ENCODE assay signal across 9 cellular contexts in genomic region chr6:21915707-21916399, GRCh38.
A peak's percentile ranks its signal among the peaks of the same experiment; 100 is the strongest.
DNase-seq lines count a peak whose midpoint lies in the region; ATAC-seq and TF ChIP-seq lines count a peak whose summit lies in the region.
"Had no signal": no experiment of that assay in that cellular context is flagged by ENCODE, and none has a peak within 500 bp of the region (broad histone marks: within the 10 kb centered on the region; RNA-seq: fewer than 3 reads in every experiment).

No MANE protein-coding gene starts in this region.

- H3K9me3 ChIP-seq in GM23248 (ENCODE audit: low read depth) (no peaks in the 10 kb centered on the region), lung (ENCODE audit: control insufficient read depth in 2 of 2, insufficient read depth in 1 of 2, low read length in 1 of 2) (no peaks in the 10 kb centered on the region)

- peaks cover 13% of the 10 kb centered on the region for H3K4me1 Mint-ChIP-seq in activated CD8-positive, alpha-beta T cell treated with anti-CD3 and anti-CD28 coated beads for 36 hours (ENCODE audit: low read depth)

- H3F3A ChIP-seq in GM23248 (ENCODE audit: insufficient read depth): peaks cover 24% of the 10 kb centered on the region

- no peak overlapping the region for H3K27ac Mint-ChIP-seq in activated CD8-positive, alpha-beta T cell treated with anti-CD3 and anti-CD28 coated beads for 36 hours

- H3K36me3 ChIP-seq in GM23248 (ENCODE audit: low read depth): no peaks in the 10 kb centered on the region
- H3K36me3 ChIP-seq in lung (ENCODE audit: control insufficient read depth in 2 of 2, insufficient read depth in 2 of 2, low read length in 2 of 2): no peaks in the 10 kb centered on the region

- DNase-seq in AG08396 (ENCODE audit: low spot score): peak; percentile 14
- DNase-seq in GM23248: peak; percentile 57
- DNase-seq in activated CD8-positive, alpha-beta T cell treated with anti-CD3 and anti-CD28 coated beads for 36 hours: no peak
- DNase-seq in lung (ENCODE audit: low spot score): no peak
- DNase-seq in NCI-H2081 (lab: John Stamatoyannopoulos, UW): no peak
- DNase-seq in central memory CD4-positive, alpha-beta T cell: no peak
- DNase-seq in NCI-H2171 treated with DMSO at 0.1 percent for 48 hours (lab: John Stamatoyannopoulos, UW): no peak
- DNase-seq: T-helper 9 cell had no signal

- peak overlapping the region; percentile 84 for H3K4me2 ChIP-seq in GM23248 (ENCODE audit: unreplicated experiment)

- H3K4me3 ChIP-seq in GM23248: peak overlapping the region; percentile 56
- no peak overlapping the region for H3K4me3 ChIP-seq in lung

- H3K79me2 ChIP-seq in GM23248 (ENCODE audit: insufficient read depth): no peaks in the 10 kb centered on the region

- H2AFZ ChIP-seq in GM23248: peak overlapping the region; percentile 42

- H3K27me3 ChIP-seq in GM23248 (replicated peaks; ENCODE audit: insufficient read depth) (no peaks in the 10 kb centered on the region), lung (ENCODE audit: control insufficient read depth, insufficient read depth) (no peaks in the 10 kb centered on the region)

- H4K20me1 ChIP-seq in GM23248 (ENCODE audit: insufficient read depth): no peaks in the 10 kb centered on the region

- H3K4me1 ChIP-seq in GM23248 (ENCODE audit: insufficient read depth) (peaks cover 17% of the 10 kb centered on the region), lung (ENCODE audit: control insufficient read depth in 2 of 2, insufficient read depth in 2 of 2, low read length in 2 of 2) (peaks cover 0 to 6% of the 10 kb centered on the region in 2 donors)

- intact Hi-C loops in activated CD8-positive, alpha-beta T cell treated with anti-CD3 and anti-CD28 coated beads for 36 hours (cut with micrococcal nuclease): no loop called here

- no peaks in the 10 kb centered on the region; the same call in 1 of the 2 replicates for H3K9me2 ChIP-seq in GM23248 (ENCODE audit: insufficient read depth)

- 0 to 3% methylated on average over 2 of the region's 2 CpGs for WGBS in GM23248 (ENCODE audit: low coverage in 1 of 2, low lambda C conversion rate in 2 of 2, missing lambda C conversion rate in 2 of 2), 2 experiments
- 65 to 87% methylated on average over 2 of the region's 2 CpGs for WGBS in lung, 2 donors

- CTCF ChIA-PET in activated CD8-positive, alpha-beta T cell treated with anti-CD3 and anti-CD28 coated beads for 36 hours (lab: Charles Lee): interaction anchor here (0.5 kb wide), 1 partner anchor 183 kb away, joined by 3 read pairs; no protein-coding TSS in a partner anchor

- ATAC-seq in activated CD8-positive, alpha-beta T cell treated with anti-CD3 and anti-CD28 coated beads for 36 hours: peak; percentile 47
- ATAC-seq in lung (ENCODE audit: insufficient read depth, low FRiP score): peak; percentile 54
- ATAC-seq in GM21381 (IDR thresholded peaks at IDR 0.05; ENCODE audit: unreplicated experiment): no peak

- POLR2A ChIA-PET in activated CD8-positive, alpha-beta T cell treated with anti-CD3 and anti-CD28 coated beads for 36 hours (lab: Charles Lee): no interaction called here

- TF ChIP-seq CTCF in activated CD8-positive, alpha-beta T cell treated with anti-CD3 and anti-CD28 coated beads for 36 hours (IDR thresholded peaks at IDR 0.05): no peak
- no peak for TF ChIP-seq CTCF in lung (IDR thresholded peaks at IDR 0.05; ENCODE audit: control extremely low read depth, extremely low read depth)

- no peaks in the 10 kb centered on the region for H3K36me3 Mint-ChIP-seq in activated CD8-positive, alpha-beta T cell treated with anti-CD3 and anti-CD28 coated beads for 36 hours (ENCODE audit: low read depth)

- in situ Hi-C loops in GM23248 (cut with MboI): no loop called here

- H3K27me3 Mint-ChIP-seq in activated CD8-positive, alpha-beta T cell treated with anti-CD3 and anti-CD28 coated beads for 36 hours: no peaks in the 10 kb centered on the region

- H3K4me3 Mint-ChIP-seq in activated CD8-positive, alpha-beta T cell treated with anti-CD3 and anti-CD28 coated beads for 36 hours: no peak overlapping the region

- no peaks in the 10 kb centered on the region for H3K9me3 Mint-ChIP-seq in activated CD8-positive, alpha-beta T cell treated with anti-CD3 and anti-CD28 coated beads for 36 hours

- H3K27ac ChIP-seq in GM23248 (peak overlapping the region; percentile 2; the same call in 1 of the 2 replicates), lung (ENCODE audit: low read depth in 1 of 2, low read length in 1 of 2) (peak overlapping the region in 1 of 2 donors; percentile 63)

- peak overlapping the region; percentile 5; the same call in 1 of the 2 replicates for H3K9ac ChIP-seq in GM23248

Comparison
In these comparisons a context has a peak if more than half of its experiments do, and no peak if none do; other contexts are left out.
1. DNase-seq: peak in AG08396 (single experiment) and GM23248 (single experiment); none in activated CD8-positive, alpha-beta T cell treated with anti-CD3 and anti-CD28 coated beads for 36 hours (single experiment), lung (single experiment), NCI-H2081 (0 of 2), central memory CD4-positive, alpha-beta T cell (single experiment) and NCI-H2171 treated with DMSO at 0.1 percent for 48 hours (single experiment).